7 cellular contexts compared by ENCODE assay signal in genomic region chr15:79978694-79979519, GRCh38.
A peak's percentile ranks its signal among the peaks of the same experiment; 100 is the strongest.
DNase-seq lines count a peak whose midpoint lies in the region; ATAC-seq and TF ChIP-seq lines count a peak whose summit lies in the region.

No MANE protein-coding gene starts in this region.

- DNase-seq in NCI-H226, result peak; percentile 40
- peak; percentile 90 for DNase-seq in fibroblast of mammary gland (ENCODE audit: low read depth)
- no peak for DNase-seq in activated effector memory CD4-positive, alpha-beta T cell treated with Interleukin-2 at 50 U/mL for 16 hours
- no peak for DNase-seq in NCI-H1092 (lab: John Stamatoyannopoulos, UW)

- H3K27ac Mint-ChIP-seq in stimulated activated memory B cell treated with anti-CD40 and anti-IgM and Interleukin-4, amounts not matched to agents 10 μg/mL and 1 μg/mL and 100 μg/mL, for 72 hours, result peak overlapping the region; percentile 91

- H3K36me3 Mint-ChIP-seq in stimulated activated memory B cell treated with anti-CD40 and anti-IgM and Interleukin-4, amounts not matched to agents 10 μg/mL and 1 μg/mL and 100 μg/mL, for 72 hours, result peaks cover 5% of the 10 kb centered on the region

- no peaks in the 10 kb centered on the region for H3K27me3 Mint-ChIP-seq in stimulated activated memory B cell treated with anti-CD40 and anti-IgM and Interleukin-4, amounts not matched to agents 10 μg/mL and 1 μg/mL and 100 μg/mL, for 72 hours

- H3K4me3 ChIP-seq in fibroblast of mammary gland (ENCODE audit: control insufficient read depth, low read depth, low read length), result no peak overlapping the region

- peak; percentile 21 for TF ChIP-seq POLR2A in GM18526 (IDR thresholded peaks at IDR 0.05; ENCODE audit: extremely low read depth, insufficient read length)

- peaks cover 65% of the 10 kb centered on the region for H3K4me1 Mint-ChIP-seq in stimulated activated memory B cell treated with anti-CD40 and anti-IgM and Interleukin-4, amounts not matched to agents 10 μg/mL and 1 μg/mL and 100 μg/mL, for 72 hours

- peak; percentile 69 for ATAC-seq in HG02623 (IDR thresholded peaks at IDR 0.05; ENCODE audit: unreplicated experiment)
- ATAC-seq in stimulated activated memory B cell treated with anti-CD40 and anti-IgM and Interleukin-4, amounts not matched to agents 10 μg/mL and 1 μg/mL and 100 μg/mL, for 72 hours, result peak; percentile 86

- H3K4me3 Mint-ChIP-seq in stimulated activated memory B cell treated with anti-CD40 and anti-IgM and Interleukin-4, amounts not matched to agents 10 μg/mL and 1 μg/mL and 100 μg/mL, for 72 hours, result peak overlapping the region; percentile 38

- no peaks in the 10 kb centered on the region for H3K9me3 Mint-ChIP-seq in stimulated activated memory B cell treated with anti-CD40 and anti-IgM and Interleukin-4, amounts not matched to agents 10 μg/mL and 1 μg/mL and 100 μg/mL, for 72 hours

- TF ChIP-seq CTCF in fibroblast of mammary gland (conservative IDR thresholded peaks at IDR 0.05; ENCODE audit: control insufficient read depth, insufficient read depth, low read depth, low read length), result no peak

Comparison
In these comparisons a context has a peak if more than half of its experiments do, and no peak if none do; other contexts are left out.
1. DNase-seq: peak in NCI-H226 (single experiment) and fibroblast of mammary gland (single experiment); none in activated effector memory CD4-positive, alpha-beta T cell treated with Interleukin-2 at 50 U/mL for 16 hours (single experiment) and NCI-H1092 (single experiment).